21 cellular contexts compared by ENCODE assay signal in genomic region chr1:165570078-165570477, GRCh38. TPM values are rescaled to one million over a fixed set of nuclear protein-coding genes. Genes with fewer than 3 reads are reported as not detected.
DNase-seq lines count a peak whose midpoint lies in the region; ATAC-seq lines count a peak whose summit lies in the region.
"Had no signal": no experiment of that assay in that cellular context is flagged by ENCODE, and none has a peak within 500 bp of the region (broad histone marks: within the 10 kb centered on the region; RNA-seq: fewer than 3 reads in every experiment).

No MANE protein-coding gene starts in this region.

- DNase-seq in D341Med (ENCODE audit: low spot score) = peak; percentile 61
- DNase-seq in NCI-H1694 (lab: John Stamatoyannopoulos, UW) = peak; percentile 36
- DNase-seq in NCI-H524 (lab: John Stamatoyannopoulos, UW) = peak; percentile 86 to 93
- DNase-seq in NCI-H82 treated with DMSO at 0.1 percent for 48 hours (lab: John Stamatoyannopoulos, UW; ENCODE audit: unreplicated experiment) = peak; percentile 99
- no peak for DNase-seq in A172 (ENCODE audit: low spot score)
- DNase-seq: 8988T; BE2C; C1 segment of cervical spinal cord; CD4-positive, CD25-positive, alpha-beta regulatory T cell; CD8-positive, alpha-beta memory T cell; COR-L47; DMS79 treated with DMSO at 0.1 percent for 48 hours; GF-D8; GM23248; IMR-90 had no signal

- no peak for ATAC-seq in HG03378 (IDR thresholded peaks at IDR 0.05; ENCODE audit: unreplicated experiment)
- no peak for ATAC-seq in HG02571 (IDR thresholded peaks at IDR 0.05; ENCODE audit: unreplicated experiment)
- no peak for ATAC-seq in GM21786 (IDR thresholded peaks at IDR 0.05; ENCODE audit: unreplicated experiment)
- ATAC-seq: K562 had no signal

RNA-seq across cellular contexts. Expression of gene LRRC52, which starts 26.3 kb away (rescaled TPM):
- not detected in 2 replicates for total RNA-seq in A172 (2014; rRNA removed; shearing (Covaris generic))
- total RNA-seq: CD4-positive, CD25-positive, alpha-beta regulatory T cell; CD8-positive, alpha-beta memory T cell; GM23248; H4; HT1080; IMR-90; K562 had no signal
